Comparison of ENCODE assay signal across 17 cellular contexts in the genomic region with DNA sequence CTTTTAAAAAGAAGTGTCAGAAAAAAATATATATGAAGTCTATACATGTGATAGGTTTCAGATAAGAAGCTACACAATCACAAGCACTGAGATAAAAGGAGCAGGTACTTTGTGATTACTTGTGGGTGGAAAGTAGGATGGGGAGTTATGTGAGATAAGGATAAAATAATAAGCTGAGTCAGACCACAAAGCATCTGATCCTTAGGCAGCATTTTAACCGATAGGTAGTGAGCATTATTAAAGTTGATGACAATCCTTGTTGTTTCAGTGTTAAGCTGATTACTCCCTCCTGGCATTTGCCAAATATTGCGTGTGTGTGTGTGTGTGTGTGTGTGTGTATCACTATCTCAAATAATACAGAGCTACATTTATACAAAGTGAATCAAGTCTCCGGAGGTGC.
"Had no signal": no experiment of that assay in that cellular context is flagged by ENCODE, and none has a peak within 500 bp of the region (broad histone marks: within the 10 kb centered on the region; RNA-seq: fewer than 3 reads in every experiment).

No MANE protein-coding gene starts in this region.

- H3K4me1 ChIP-seq: colonic mucosa had no signal

- H3K4me3 ChIP-seq: colonic mucosa, esophagus squamous epithelium, prostate gland, right lobe of liver had no signal

- DNase-seq: activated CD4-positive, alpha-beta memory T cell treated with anti-CD3 and anti-CD28 coated beads for 36 hours; activated CD4-positive, alpha-beta T cell treated with anti-CD3 and anti-CD28 coated beads for 36 hours; activated CD8-positive, alpha-beta memory T cell treated with anti-CD3 and anti-CD28 coated beads, Interleukin-2, amount 10 ng/mL, durations not matched to agents 7 days and 5 days; activated naive CD4-positive, alpha-beta T cell treated with anti-CD3 and anti-CD28 coated beads for 36 hours; activated naive CD8-positive, alpha-beta T cell treated with anti-CD3 and anti-CD28 coated beads, Interleukin-2, amount 50 U/mL, for 24 hours; activated T-cell treated with anti-CD3 and anti-CD28 coated beads, Interleukin-2, amount 50 U/mL, for 1 hour; caudate nucleus; colonic mucosa; esophagus squamous epithelium; foreskin fibroblast; occipital lobe; right lobe of liver; stimulated activated naive CD8-positive, alpha-beta T cell treated with anti-CD3 and anti-CD28 coated beads, Interleukin-15, amount 100 ng/mL, for 72 hours; T-cell; T1000; WERI-Rb-1 had no signal

- H3K36me3 ChIP-seq: colonic mucosa, esophagus squamous epithelium, prostate gland, right lobe of liver, WERI-Rb-1 had no signal

- H3K27ac ChIP-seq: colonic mucosa, esophagus squamous epithelium, prostate gland, right lobe of liver, WERI-Rb-1 had no signal

- H3K27me3 ChIP-seq: colonic mucosa, esophagus squamous epithelium, right lobe of liver had no signal

- H3K9me3 ChIP-seq: colonic mucosa, esophagus squamous epithelium, prostate gland, right lobe of liver had no signal

- ATAC-seq: activated CD4-positive, alpha-beta T cell treated with anti-CD3 and anti-CD28 coated beads for 36 hours; activated CD8-positive, alpha-beta memory T cell treated with anti-CD3 and anti-CD28 coated beads, Interleukin-2, amount 10 ng/mL, durations not matched to agents 7 days and 5 days; activated naive CD8-positive, alpha-beta T cell treated with anti-CD3 and anti-CD28 coated beads, Interleukin-2, amount 50 U/mL, for 24 hours; right lobe of liver; stimulated activated naive CD8-positive, alpha-beta T cell treated with anti-CD3 and anti-CD28 coated beads, Interleukin-15, amount 100 ng/mL, for 72 hours; T-cell had no signal
